25 cellular contexts compared by ENCODE assay signal in the genomic region with DNA sequence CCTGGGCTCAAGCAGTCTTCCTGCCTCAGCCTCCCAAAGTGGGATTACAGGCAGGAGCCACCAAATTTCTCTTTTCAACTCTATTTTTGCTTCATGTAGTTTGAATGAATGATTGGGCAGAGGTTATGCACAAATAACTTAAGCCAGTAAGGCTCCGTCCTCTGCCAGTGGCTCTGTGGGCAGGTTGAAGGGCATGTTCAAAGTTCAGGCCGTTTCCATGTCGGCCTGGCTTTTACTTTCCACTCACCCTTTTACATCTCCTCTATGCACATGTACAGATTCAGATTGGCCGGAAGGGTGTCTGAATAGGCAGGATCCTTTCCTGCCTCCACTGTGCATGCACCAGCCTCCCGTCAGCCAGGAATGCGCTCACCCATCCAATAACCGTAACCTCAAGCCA.
"Had no signal": no experiment of that assay in that cellular context is flagged by ENCODE, and none has a peak within 500 bp of the region (broad histone marks: within the 10 kb centered on the region; RNA-seq: fewer than 3 reads in every experiment).

No MANE protein-coding gene starts in this region.

- H3K4me1 ChIP-seq: ascending aorta, breast epithelium had no signal

- H3K27me3 ChIP-seq: ascending aorta, breast epithelium, cardiac muscle cell, dorsolateral prefrontal cortex had no signal

- H3K9me3 ChIP-seq: ascending aorta, breast epithelium had no signal

- FAIRE-seq: frontal cortex had no signal

- DNase-seq: activated CD4-positive, alpha-beta memory T cell treated with anti-CD3 and anti-CD28 coated beads for 36 hours; activated CD4-positive, alpha-beta T cell treated with anti-CD3 and anti-CD28 coated beads for 36 hours; activated CD4-positive, alpha-beta T cell treated with anti-CD3 and anti-CD28 coated beads, Interleukin-2, amount 10 ng/mL, durations not matched to agents 24 days and 14 days; activated CD4-positive, CD25-positive, alpha-beta regulatory T cell; activated CD4-positive, CD25-positive, alpha-beta regulatory T cell treated with anti-CD3 and anti-CD28 coated beads, Interleukin-2, amount 50 U/mL, for 72 hours; activated CD8-positive, alpha-beta T cell treated with anti-CD3 and anti-CD28 coated beads, Interleukin-2, amount 10 ng/mL, durations not matched to agents 7 days and 5 days; activated gamma-delta T cell; activated naive CD4-positive, alpha-beta T cell; activated naive CD4-positive, alpha-beta T cell treated with anti-CD3 and anti-CD28 coated beads, Interleukin-2, amount 10 ng/mL, durations not matched to agents 7 days and 5 days; activated naive CD8-positive, alpha-beta T cell treated with anti-CD3 and anti-CD28 coated beads, Interleukin-2, amount 10 ng/mL, durations not matched to agents 7 days and 5 days; activated T-cell treated with anti-CD3 and anti-CD28 coated beads for 4 hours; activated T-cell treated with anti-CD3 and anti-CD28 coated beads, Interleukin-2, amount 50 U/mL, for 24 hours; activated T-cell treated with anti-CD3 and anti-CD28 coated beads, Interleukin-2, amount 50 U/mL, for 72 hours; dorsolateral prefrontal cortex; effector memory CD4-positive, alpha-beta T cell; endodermal cell; foreskin fibroblast; T-helper 2 cell had no signal

- H3K36me3 ChIP-seq: breast epithelium, cardiac muscle cell had no signal

- H3K4me3 ChIP-seq: ascending aorta, breast epithelium, cardiac muscle cell, coronary artery, dorsolateral prefrontal cortex had no signal

- H3K27ac ChIP-seq: ascending aorta, breast epithelium, cardiac muscle cell, coronary artery, dorsolateral prefrontal cortex had no signal

- ATAC-seq: activated CD4-positive, alpha-beta T cell treated with anti-CD3 and anti-CD28 coated beads for 36 hours; activated CD8-positive, alpha-beta T cell treated with anti-CD3 and anti-CD28 coated beads, Interleukin-2, amount 10 ng/mL, durations not matched to agents 7 days and 5 days; activated naive CD4-positive, alpha-beta T cell treated with anti-CD3 and anti-CD28 coated beads, Interleukin-2, amount 50 U/mL, for 72 hours; activated T-cell treated with anti-CD3 and anti-CD28 coated beads, Interleukin-2, amount 50 U/mL, for 72 hours; esophagus mucosa had no signal
